27 cellular contexts compared by ENCODE assay signal in genomic region chr22:43327039-43327438, GRCh38. TPM values are rescaled to one million over a fixed set of nuclear protein-coding genes. Genes with fewer than 3 reads are reported as not detected.
"Had no signal": no experiment of that assay in that cellular context is flagged by ENCODE, and none has a peak within 500 bp of the region (broad histone marks: within the 10 kb centered on the region; RNA-seq: fewer than 3 reads in every experiment).

No MANE protein-coding gene starts in this region.

- H3K79me2 ChIP-seq: hepatocyte had no signal

- H3K36me3 ChIP-seq: gastrocnemius medialis, heart left ventricle, prostate gland, right atrium auricular region, sigmoid colon, tibial artery, upper lobe of left lung had no signal

- DNase-seq: dorsolateral prefrontal cortex; effector CD4-positive, alpha-beta T cell; foreskin fibroblast; gastrocnemius medialis; heart left ventricle; kidney; mesenchymal stem cell; midbrain; naive thymus-derived CD4-positive, alpha-beta T cell; nucleus accumbens; sigmoid colon; stimulated activated CD4-positive, alpha-beta T cell treated with anti-CD3 and anti-CD28 coated beads, Interleukin-4, amount 100 ng/mL, for 4 hours; stimulated activated naive CD8-positive, alpha-beta T cell treated with anti-CD3 and anti-CD28 coated beads, Interleukin-15, Interleukin-2, amounts not matched to agents 100 U/mL and 50 U/mL, for 24 hours; substantia nigra; testis; tibial artery; upper lobe of left lung had no signal

- H3K4me3 Mint-ChIP-seq: naive thymus-derived CD4-positive, alpha-beta T cell; nephron; stimulated activated memory B cell treated with anti-CD40 and anti-IgM and Interleukin-4, amounts not matched to agents 10 μg/mL and 1 μg/mL and 100 μg/mL, for 72 hours had no signal

- H3K4me1 ChIP-seq: gastrocnemius medialis, heart left ventricle, prostate gland, right atrium auricular region, sigmoid colon, tibial artery had no signal

- H2AFZ ChIP-seq: hepatocyte had no signal

- FAIRE-seq: colon, kidney, urothelium cell line had no signal

- H3K4me1 Mint-ChIP-seq: stimulated activated memory B cell treated with anti-CD40 and anti-IgM and Interleukin-4, amounts not matched to agents 10 μg/mL and 1 μg/mL and 100 μg/mL, for 72 hours had no signal

- ATAC-seq: esophagus mucosa; gastrocnemius medialis; heart left ventricle; left lobe of liver; naive thymus-derived CD4-positive, alpha-beta T cell; stimulated activated memory B cell treated with anti-CD40 and anti-IgM and Interleukin-4, amounts not matched to agents 10 μg/mL and 1 μg/mL and 100 μg/mL, for 72 hours; stimulated activated naive CD8-positive, alpha-beta T cell treated with anti-CD3 and anti-CD28 coated beads, Interleukin-15, Interleukin-2, amounts not matched to agents 100 U/mL and 50 U/mL, for 24 hours had no signal

- H3K27me3 ChIP-seq: right atrium auricular region, sigmoid colon, testis, upper lobe of left lung had no signal

- H3K27ac ChIP-seq: dorsolateral prefrontal cortex, epithelial cell of prostate, gastrocnemius medialis, heart left ventricle, hepatocyte, prostate gland, right atrium auricular region, sigmoid colon, testis, tibial artery, upper lobe of left lung had no signal

- H3K9me3 Mint-ChIP-seq: naive thymus-derived CD4-positive, alpha-beta T cell; nephron; stimulated activated memory B cell treated with anti-CD40 and anti-IgM and Interleukin-4, amounts not matched to agents 10 μg/mL and 1 μg/mL and 100 μg/mL, for 72 hours had no signal

- H3K36me3 Mint-ChIP-seq: naive thymus-derived CD4-positive, alpha-beta T cell; stimulated activated memory B cell treated with anti-CD40 and anti-IgM and Interleukin-4, amounts not matched to agents 10 μg/mL and 1 μg/mL and 100 μg/mL, for 72 hours had no signal

- H3K9me3 ChIP-seq: gastrocnemius medialis, heart left ventricle, prostate gland, right atrium auricular region, sigmoid colon, testis, tibial artery, upper lobe of left lung had no signal

- H3K4me2 ChIP-seq: hepatocyte had no signal

- H3K27ac Mint-ChIP-seq: naive thymus-derived CD4-positive, alpha-beta T cell; stimulated activated memory B cell treated with anti-CD40 and anti-IgM and Interleukin-4, amounts not matched to agents 10 μg/mL and 1 μg/mL and 100 μg/mL, for 72 hours had no signal

- H3K4me3 ChIP-seq: dorsolateral prefrontal cortex, gastrocnemius medialis, heart left ventricle, hepatocyte, prostate gland, right atrium auricular region, sigmoid colon, testis, tibial artery, upper lobe of left lung had no signal

RNA-seq across cellular contexts. Expression of gene SCUBE1, which starts 16.1 kb away (rescaled TPM):
- polyA plus RNA-seq: naive thymus-derived CD4-positive, alpha-beta T cell had no signal
